9 cellular contexts compared by ENCODE assay signal in genomic region chr7:130994378-130995115, GRCh38.
DNase-seq lines count a peak whose midpoint lies in the region; ATAC-seq and TF ChIP-seq lines count a peak whose summit lies in the region.
"Had no signal": no experiment of that assay in that cellular context is flagged by ENCODE, and none has a peak within 500 bp of the region (broad histone marks: within the 10 kb centered on the region; RNA-seq: fewer than 3 reads in every experiment).

No MANE protein-coding gene starts in this region.

- H3K9me3 Mint-ChIP-seq in natural killer cell = no peaks in the 10 kb centered on the region

- no peak overlapping the region for H2AFZ ChIP-seq in ACC112 (ENCODE audit: low read length, unreplicated experiment)

- intact Hi-C loops in Panc1 (cut with micrococcal nuclease; ENCODE audit: unreplicated experiment) = no loop called here
- intact Hi-C loops in natural killer cell (cut with micrococcal nuclease) = no loop called here

- H3K27me3 Mint-ChIP-seq in natural killer cell (ENCODE audit: low read depth in 2 of 2) = no peaks in the 10 kb centered on the region

- no peaks in the 10 kb centered on the region for H3K27me3 ChIP-seq in ACC112 (ENCODE audit: insufficient read depth, low read length)
- no peaks in the 10 kb centered on the region for H3K27me3 ChIP-seq in Panc1 (ENCODE audit: control insufficient read depth, insufficient read depth, low read length)
- no peaks in the 10 kb centered on the region for H3K27me3 ChIP-seq in esophagus (ENCODE audit: control insufficient read depth in 1 of 2, insufficient read depth in 2 of 2, low read length in 2 of 2)

- H3K27ac ChIP-seq in ACC112 (ENCODE audit: low read depth, low read length) = peak overlapping the region; percentile 62
- H3K27ac ChIP-seq in Panc1 (ENCODE audit: low read length) = peak overlapping the region; percentile 78
- H3K27ac ChIP-seq in esophagus (ENCODE audit: low read depth in 2 of 2, low read length in 1 of 2) = peak overlapping the region; percentile 79 to 90

- no peaks in the 10 kb centered on the region for H3K36me3 ChIP-seq in ACC112 (ENCODE audit: insufficient read depth, low read length)
- H3K36me3 ChIP-seq in Panc1 (ENCODE audit: control insufficient read depth, insufficient read depth, low read length) = no peaks in the 10 kb centered on the region
- H3K36me3 ChIP-seq in esophagus (ENCODE audit: control insufficient read depth in 2 of 2, insufficient read depth in 2 of 2, low read length in 1 of 2) = peaks cover 0 to 5% of the 10 kb centered on the region in 2 donors

- BruUV-seq in Panc1 (replicated peaks; lab: Mats Ljungman, UMichigan) = no TSS peak

- H3K27ac Mint-ChIP-seq in natural killer cell = peak overlapping the region; percentile 19 to 61

- peaks cover 52% of the 10 kb centered on the region for H3K4me1 ChIP-seq in ACC112 (ENCODE audit: control insufficient read depth, insufficient read depth, low read length, unreplicated experiment)
- H3K4me1 ChIP-seq in Panc1 (ENCODE audit: control insufficient read depth, insufficient read depth, low read length) = peaks cover 48% of the 10 kb centered on the region
- peaks cover 2 to 21% of the 10 kb centered on the region in 2 donors for H3K4me1 ChIP-seq in esophagus (ENCODE audit: control insufficient read depth in 2 of 2, insufficient read depth in 2 of 2, low read length in 1 of 2)

- peaks cover 38% of the 10 kb centered on the region for H3K79me2 ChIP-seq in ACC112 (ENCODE audit: control insufficient read depth, insufficient read depth, low read length, unreplicated experiment)

- CTCF ChIA-PET in Panc1 (lab: Charles Lee) = interaction anchor here (0.6 kb wide), 1 partner anchor 497 kb away, joined by 9 read pairs; no protein-coding TSS in a partner anchor

- POLR2A ChIA-PET in Panc1 (lab: Charles Lee) = interaction anchor here (0.7 kb wide), 1 partner anchor 393 kb away, joined by 3 read pairs; no protein-coding TSS in a partner anchor

- ATAC-seq in Panc1 = no peak
- ATAC-seq in natural killer cell = no peak
- ATAC-seq in GM21526 (IDR thresholded peaks at IDR 0.05; ENCODE audit: low FRiP score, unreplicated experiment) = no peak

- no peaks in the 10 kb centered on the region for H3K9me3 ChIP-seq in Panc1 (ENCODE audit: control insufficient read depth, insufficient read depth, low read depth, low read length)
- H3K9me3 ChIP-seq in esophagus (ENCODE audit: control insufficient read depth in 2 of 2, insufficient read depth in 1 of 2, low read depth in 1 of 2, low read length in 1 of 2) = no peaks in the 10 kb centered on the region

- DNase-seq in Panc1 (ENCODE audit: low read depth, low spot score) = no peak
- DNase-seq in natural killer cell = no peak
- DNase-seq in germinal center (ENCODE audit: low spot score) = no peak
- no peak for DNase-seq in NCI-H524 treated with DMSO at 0.1 percent for 48 hours (lab: John Stamatoyannopoulos, UW)
- no peak for DNase-seq in COLO668 (lab: John Stamatoyannopoulos, UW; ENCODE audit: unreplicated experiment)
- DNase-seq: DMS 273 treated with DMSO at 0.1 percent for 48 hours had no signal

- H3K4me3 ChIP-seq in ACC112 (ENCODE audit: low read depth, low read length) (peak overlapping the region; percentile 59), Panc1 (ENCODE audit: low read depth in 2 of 2, low read length in 2 of 2) (no peak overlapping the region), esophagus (ENCODE audit: low read depth in 1 of 2, low read length in 2 of 2) (no peak overlapping the region)

- H3K4me3 Mint-ChIP-seq in natural killer cell = no peak overlapping the region

- in situ Hi-C loops in Panc1 (cut with HindIII; ENCODE audit: low pct_unique_long_range_greater_than_20kb, low sequenced_read_pairs) = no loop called here

- TF ChIP-seq CTCF in Panc1 (IDR thresholded peaks at IDR 0.05) (no peak), natural killer cell (IDR thresholded peaks at IDR 0.05) (no peak)

- 27 to 35% methylated on average over 13 of the region's 13 CpGs for WGBS in esophagus, 2 donors

- H3K4me1 Mint-ChIP-seq in natural killer cell = peaks cover 73% of the 10 kb centered on the region in 2 donors

- H3K36me3 Mint-ChIP-seq in natural killer cell = no peaks in the 10 kb centered on the region
